In genomic region chr4:139851133-139851532, GRCh38 we compare ENCODE assay signal across 23 cellular contexts.
DNase-seq lines count a peak whose midpoint lies in the region; ATAC-seq and TF ChIP-seq lines count a peak whose summit lies in the region.
"Had no signal": no experiment of that assay in that cellular context is flagged by ENCODE, and none has a peak within 500 bp of the region (broad histone marks: within the 10 kb centered on the region; RNA-seq: fewer than 3 reads in every experiment).

No MANE protein-coding gene starts in this region.

- no peak for TF ChIP-seq POLR2A in esophagus muscularis mucosa (IDR thresholded peaks at IDR 0.05; ENCODE audit: low read depth)

- no peak overlapping the region for H3K4me3 Mint-ChIP-seq in immature natural killer cell
- H3K4me3 Mint-ChIP-seq: CD4-positive, alpha-beta memory T cell; GM23338 had no signal

- no peaks in the 10 kb centered on the region for H3K36me3 ChIP-seq in neutrophil
- no peaks in the 10 kb centered on the region for H3K36me3 ChIP-seq in brain microvascular endothelial cell (replicated peaks)
- H3K36me3 ChIP-seq in esophagus muscularis mucosa = no peaks in the 10 kb centered on the region
- H3K36me3 ChIP-seq: HAP-1 had no signal

- peaks cover 14 to 34% of the 10 kb centered on the region in 2 donors for H3K4me1 Mint-ChIP-seq in immature natural killer cell
- H3K4me1 Mint-ChIP-seq: CD4-positive, alpha-beta memory T cell had no signal

- H3K27ac ChIP-seq in neutrophil = peak overlapping the region; percentile 11
- H3K27ac ChIP-seq in brain microvascular endothelial cell = no peak overlapping the region
- no peak overlapping the region for H3K27ac ChIP-seq in esophagus muscularis mucosa (replicated peaks in 1 of 4)
- H3K27ac ChIP-seq: BLaER1 treated with 17β-estradiol and CSF1 and Interleukin-3, amounts not matched to agents 10 nM and 100 nM had no signal

- no peaks in the 10 kb centered on the region for H3K9me3 Mint-ChIP-seq in immature natural killer cell
- H3K9me3 Mint-ChIP-seq: CD4-positive, alpha-beta memory T cell; GM23338 had no signal

- H3K9me3 ChIP-seq in neutrophil (no peaks in the 10 kb centered on the region), esophagus muscularis mucosa (no peaks in the 10 kb centered on the region)
- H3K9me3 ChIP-seq: BLaER1 treated with 17β-estradiol and CSF1 and Interleukin-3, amounts not matched to agents 10 nM and 100 nM; Caco-2; HAP-1 had no signal

- in situ Hi-C loops in brain microvascular endothelial cell (cut with HindIII; ENCODE audit: low pct_ligation_motif_present, low sequenced_read_pairs) = no loop called here

- H3K27me3 Mint-ChIP-seq in immature natural killer cell (ENCODE audit: low read depth in 3 of 3) = peaks cover 0 to 11% (median 8%) of the 10 kb centered on the region in 3 donors

- TF ChIP-seq CTCF in neutrophil (IDR thresholded peaks at IDR 0.05) (no peak), brain microvascular endothelial cell (IDR thresholded peaks at IDR 0.05; ENCODE audit: low read depth, low read length, missing control alignments) (no peak), esophagus muscularis mucosa (IDR thresholded peaks at IDR 0.05) (no peak)

- H3K27ac Mint-ChIP-seq in immature natural killer cell = peak overlapping the region in 5 of 6 donors; percentile 13 to 68 (median 34)
- H3K27ac Mint-ChIP-seq: CD4-positive, alpha-beta memory T cell; GM23338 had no signal

- peak; percentile 15 for DNase-seq in NCI-H2196 (lab: John Stamatoyannopoulos, UW; ENCODE audit: unreplicated experiment)
- no peak for DNase-seq in NCI-H2196 treated with DMSO at 0.1 percent for 48 hours (lab: John Stamatoyannopoulos, UW; ENCODE audit: unreplicated experiment)
- DNase-seq in NCI-H510A treated with DMSO at 0.1 percent for 48 hours (lab: John Stamatoyannopoulos, UW) = peak; percentile 66
- no peak for DNase-seq in immature natural killer cell
- no peak for DNase-seq in brain microvascular endothelial cell
- no peak for DNase-seq in esophagus muscularis mucosa (ENCODE audit: extremely low spot score)
- DNase-seq: 8988T; Caco-2; CD4-positive, alpha-beta memory T cell; DMS 273 treated with DMSO at 0.1 percent for 48 hours; KG1; NCI-H1105 treated with DMSO at 0.1 percent for 48 hours; NCI-H2081 treated with DMSO at 0.1 percent for 48 hours; NCI-H2171 treated with DMSO at 0.1 percent for 48 hours; NCI-H446 treated with DMSO at 0.1 percent for 48 hours; NCI-H774; PC-3; Right ventricle myocardium superior had no signal

- TF ChIP-seq EP300 in esophagus muscularis mucosa (IDR thresholded peaks at IDR 0.05) = no peak

- ATAC-seq in HG03025 (IDR thresholded peaks at IDR 0.05; ENCODE audit: low FRiP score, unreplicated experiment) = no peak
- ATAC-seq: GM23338, PC-3 had no signal

- H3K4me3 ChIP-seq in neutrophil (ENCODE audit: low read depth in 1 of 2, low read length in 1 of 2) (no peak overlapping the region), brain microvascular endothelial cell (ENCODE audit: low read depth, low read length) (no peak overlapping the region), esophagus muscularis mucosa (no peak overlapping the region)
- H3K4me3 ChIP-seq: BLaER1 treated with 17β-estradiol and CSF1 and Interleukin-3, amounts not matched to agents 10 nM and 100 nM; GM23338; HAP-1 had no signal

- peaks cover 9 to 22% of the 10 kb centered on the region in 2 experiments for H3K4me1 ChIP-seq in neutrophil (ENCODE audit: control insufficient read depth in 1 of 2, insufficient read depth in 1 of 2, low read depth in 1 of 2, low read length in 1 of 2)
- peaks cover 0 to 6% (median 3%) of the 10 kb centered on the region in 4 donors for H3K4me1 ChIP-seq in esophagus muscularis mucosa

- peaks cover 0 to 4% (median 0%) of the 10 kb centered on the region in 3 donors for H3K36me3 Mint-ChIP-seq in immature natural killer cell
- H3K36me3 Mint-ChIP-seq: CD4-positive, alpha-beta memory T cell had no signal

- 94% methylated on average over 2 of the region's 2 CpGs for WGBS in esophagus muscularis mucosa

- intact Hi-C loops in esophagus muscularis mucosa (cut with DNase I) = no loop called here

- H3K27me3 ChIP-seq in neutrophil = no peaks in the 10 kb centered on the region
- no peaks in the 10 kb centered on the region for H3K27me3 ChIP-seq in brain microvascular endothelial cell (replicated peaks)
- H3K27me3 ChIP-seq in esophagus muscularis mucosa = no peaks in the 10 kb centered on the region
- H3K27me3 ChIP-seq: BLaER1 treated with 17β-estradiol and CSF1 and Interleukin-3, amounts not matched to agents 10 nM and 100 nM had no signal

Comparison
In these comparisons a context has a peak if more than half of its experiments do, and no peak if none do; other contexts are left out.
1. DNase-seq: peak in NCI-H2196 (single experiment) and NCI-H510A treated with DMSO at 0.1 percent for 48 hours (single experiment); none in NCI-H2196 treated with DMSO at 0.1 percent for 48 hours (single experiment), immature natural killer cell (0 of 3), brain microvascular endothelial cell (single experiment) and esophagus muscularis mucosa (single experiment).